ENCODE assay signal across 8 cellular contexts in the genomic region with DNA sequence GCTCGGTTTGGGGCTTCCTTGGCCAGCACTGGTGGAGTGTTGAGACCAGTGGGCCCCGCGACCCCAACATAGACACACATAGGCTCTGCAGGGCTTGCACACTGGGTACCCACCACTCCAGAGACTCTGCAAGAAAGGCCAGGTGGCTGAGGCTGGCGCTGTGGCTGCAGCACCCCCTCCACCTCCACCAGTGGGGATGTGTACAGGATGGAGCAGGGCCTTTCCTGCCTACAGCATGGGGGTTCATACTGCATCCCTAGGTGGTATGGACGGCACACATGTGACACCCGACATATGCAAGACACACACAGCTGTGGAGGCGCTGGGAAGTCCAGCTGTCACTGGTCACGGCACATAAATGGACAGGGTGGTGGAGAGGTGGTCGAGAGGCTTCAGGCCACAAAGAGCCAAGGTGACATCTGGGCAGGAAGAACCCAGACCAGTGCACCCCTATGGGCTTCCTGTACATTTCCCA. TPM values are rescaled to one million over a fixed set of nuclear protein-coding genes. Genes with fewer than 3 reads are reported as not detected.
DNase-seq lines count a peak whose midpoint lies in the region; ATAC-seq and TF ChIP-seq lines count a peak whose summit lies in the region.

No MANE protein-coding gene starts in this region.

- peaks cover under 1% of the 10 kb centered on the region; the same call in 1 of the 2 replicates for H3K36me3 ChIP-seq in BE2C
- H3K36me3 ChIP-seq in OCI-LY3 (replicated peaks; ENCODE audit: low read depth, low read length), result no peaks in the 10 kb centered on the region
- no peaks in the 10 kb centered on the region for H3K36me3 ChIP-seq in neural cell (ENCODE audit: insufficient read depth, low read length)

- no peak for DNase-seq in BE2C
- no peak for DNase-seq in effector memory CD8-positive, alpha-beta T cell
- no peak for DNase-seq in foreskin melanocyte

- ATAC-seq in effector memory CD8-positive, alpha-beta T cell (replicated peaks), result no peak
- ATAC-seq in GM21528 (IDR thresholded peaks at IDR 0.05; ENCODE audit: low FRiP score, unreplicated experiment) (no peak), GM19397 (IDR thresholded peaks at IDR 0.05; ENCODE audit: unreplicated experiment) (no peak), GM19328 (IDR thresholded peaks at IDR 0.05; ENCODE audit: unreplicated experiment) (no peak)

- no peaks in the 10 kb centered on the region for H3K9me3 ChIP-seq in BE2C
- no peaks in the 10 kb centered on the region for H3K9me3 ChIP-seq in OCI-LY3 (ENCODE audit: insufficient read depth, low read length)
- no peaks in the 10 kb centered on the region for H3K9me3 ChIP-seq in neural cell (ENCODE audit: low read length)

- H3K4me1 ChIP-seq in BE2C, result peaks cover 21% of the 10 kb centered on the region
- H3K4me1 ChIP-seq in OCI-LY3 (ENCODE audit: low read length), result peaks cover 35% of the 10 kb centered on the region

- H3K9ac ChIP-seq in OCI-LY3 (ENCODE audit: low read length) (peak overlapping the region; percentile 84), neural cell (ENCODE audit: low read length) (peak overlapping the region; percentile 72)

- H3K27me3 ChIP-seq in BE2C, result no peaks in the 10 kb centered on the region
- H3K27me3 ChIP-seq in OCI-LY3 (ENCODE audit: low read depth, low read length), result no peaks in the 10 kb centered on the region
- H3K27me3 ChIP-seq in neural cell (ENCODE audit: insufficient read depth, low read depth, low read length), result no peaks in the 10 kb centered on the region

- peaks cover 26% of the 10 kb centered on the region for H3K79me2 ChIP-seq in OCI-LY3 (ENCODE audit: low read length)
- H3K79me2 ChIP-seq in neural cell (replicated peaks; ENCODE audit: insufficient read depth, low read length), result peaks cover 6% of the 10 kb centered on the region

- H3K4me3 Mint-ChIP-seq in effector memory CD8-positive, alpha-beta T cell, result peak overlapping the region; percentile 85 to 86

- H3K4me3 ChIP-seq in BE2C (ENCODE audit: low read depth, low read length) (peak overlapping the region; percentile 59), OCI-LY3 (ENCODE audit: low read length) (peak overlapping the region; percentile 85), neural cell (ENCODE audit: low read length) (peak overlapping the region; percentile 81)

- peaks cover 3% of the 10 kb centered on the region for H3F3A ChIP-seq in neural cell (ENCODE audit: insufficient read depth, low read length, poor library complexity, severe bottlenecking)

- H3K9me2 ChIP-seq in neural cell (ENCODE audit: insufficient read depth, low read length), result no peaks in the 10 kb centered on the region

- H3K4me2 ChIP-seq in OCI-LY3 (ENCODE audit: low read length), result peak overlapping the region; percentile 95
- H3K4me2 ChIP-seq in neural cell (ENCODE audit: low read length), result peak overlapping the region; percentile 83

- H3K27me3 Mint-ChIP-seq in effector memory CD8-positive, alpha-beta T cell, result no peaks in the 10 kb centered on the region

- H3K4me1 Mint-ChIP-seq in effector memory CD8-positive, alpha-beta T cell (ENCODE audit: low read depth in 2 of 2), result peaks cover 55 to 56% of the 10 kb centered on the region in 2 donors

- H3K27ac Mint-ChIP-seq in effector memory CD8-positive, alpha-beta T cell, result peak overlapping the region; percentile 72 to 92

- TF ChIP-seq EP300 in neural cell (conservative IDR thresholded peaks at IDR 0.05; ENCODE audit: poor library complexity, severe bottlenecking), result no peak

- no peak for TF ChIP-seq CTCF in BE2C (IDR thresholded peaks at IDR 0.05; ENCODE audit: low read depth, low read length)
- no peak for TF ChIP-seq CTCF in OCI-LY3 (IDR thresholded peaks at IDR 0.05; ENCODE audit: low read depth, low read length)
- no peak for TF ChIP-seq CTCF in neural cell (IDR thresholded peaks at IDR 0.05; ENCODE audit: poor library complexity, severe bottlenecking)

- H3K27ac ChIP-seq in OCI-LY3 (ENCODE audit: low read length) (no peak overlapping the region), neural cell (ENCODE audit: low read length) (no peak overlapping the region)

- no peak for TF ChIP-seq RAD21 in neural cell (conservative IDR thresholded peaks at IDR 0.05)

- H4K20me1 ChIP-seq in OCI-LY3 (ENCODE audit: insufficient read depth, low read length), result peaks cover 9% of the 10 kb centered on the region; the same call in 1 of the 2 replicates
- H4K20me1 ChIP-seq in neural cell (ENCODE audit: insufficient read depth), result no peaks in the 10 kb centered on the region

- no peaks in the 10 kb centered on the region for H3K9me3 Mint-ChIP-seq in effector memory CD8-positive, alpha-beta T cell

- H2AFZ ChIP-seq in OCI-LY3 (ENCODE audit: low read depth, low read length) (no peak overlapping the region), neural cell (ENCODE audit: low read depth, low read length) (no peak overlapping the region)

- H3K36me3 Mint-ChIP-seq in effector memory CD8-positive, alpha-beta T cell (ENCODE audit: insufficient read depth), result peaks cover 39% of the 10 kb centered on the region

TF ChIP-seq in neural cell, 6 proteins besides CTCF, POLR2A, EP300 and RAD21:
- TF ChIP-seq SMC3 (conservative IDR thresholded peaks at IDR 0.05; ENCODE audit: poor library complexity), result no peak
- no peak for TF ChIP-seq MXI1 (conservative IDR thresholded peaks at IDR 0.05; ENCODE audit: poor library complexity, severe bottlenecking)
- no peak for TF ChIP-seq POLR2AphosphoS5 (IDR thresholded peaks at IDR 0.05)
- TF ChIP-seq, protein P1, sequence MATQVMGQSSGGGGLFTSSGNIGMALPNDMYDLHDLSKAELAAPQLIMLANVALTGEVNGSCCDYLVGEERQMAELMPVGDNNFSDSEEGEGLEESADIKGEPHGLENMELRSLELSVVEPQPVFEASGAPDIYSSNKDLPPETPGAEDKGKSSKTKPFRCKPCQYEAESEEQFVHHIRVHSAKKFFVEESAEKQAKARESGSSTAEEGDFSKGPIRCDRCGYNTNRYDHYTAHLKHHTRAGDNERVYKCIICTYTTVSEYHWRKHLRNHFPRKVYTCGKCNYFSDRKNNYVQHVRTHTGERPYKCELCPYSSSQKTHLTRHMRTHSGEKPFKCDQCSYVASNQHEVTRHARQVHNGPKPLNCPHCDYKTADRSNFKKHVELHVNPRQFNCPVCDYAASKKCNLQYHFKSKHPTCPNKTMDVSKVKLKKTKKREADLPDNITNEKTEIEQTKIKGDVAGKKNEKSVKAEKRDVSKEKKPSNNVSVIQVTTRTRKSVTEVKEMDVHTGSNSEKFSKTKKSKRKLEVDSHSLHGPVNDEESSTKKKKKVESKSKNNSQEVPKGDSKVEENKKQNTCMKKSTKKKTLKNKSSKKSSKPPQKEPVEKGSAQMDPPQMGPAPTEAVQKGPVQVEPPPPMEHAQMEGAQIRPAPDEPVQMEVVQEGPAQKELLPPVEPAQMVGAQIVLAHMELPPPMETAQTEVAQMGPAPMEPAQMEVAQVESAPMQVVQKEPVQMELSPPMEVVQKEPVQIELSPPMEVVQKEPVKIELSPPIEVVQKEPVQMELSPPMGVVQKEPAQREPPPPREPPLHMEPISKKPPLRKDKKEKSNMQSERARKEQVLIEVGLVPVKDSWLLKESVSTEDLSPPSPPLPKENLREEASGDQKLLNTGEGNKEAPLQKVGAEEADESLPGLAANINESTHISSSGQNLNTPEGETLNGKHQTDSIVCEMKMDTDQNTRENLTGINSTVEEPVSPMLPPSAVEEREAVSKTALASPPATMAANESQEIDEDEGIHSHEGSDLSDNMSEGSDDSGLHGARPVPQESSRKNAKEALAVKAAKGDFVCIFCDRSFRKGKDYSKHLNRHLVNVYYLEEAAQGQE (IDR thresholded peaks at IDR 0.05; ENCODE audit: borderline replicate concordance), result no peak
- TF ChIP-seq TAF1 (IDR thresholded peaks at IDR 0.05; ENCODE audit: low read depth), result no peak
- TF ChIP-seq EZH2 (IDR thresholded peaks at IDR 0.05; ENCODE audit: borderline replicate concordance, insufficient read depth, low read length, poor library complexity, severe bottlenecking), result no peak

RNA-seq across cellular contexts. Expression of a gene that starts 1.3 kb away (rescaled TPM):
- polyA plus RNA-seq in BE2C (2012; ENCODE audit: insufficient read depth, insufficient read length, low read depth), result 44.6 TPM
- 16.1 and 23.3 TPM in 2 replicates for polyA plus RNA-seq in neural cell
- polyA minus RNA-seq in neural cell, result 9.3 and 10.5 TPM in 2 replicates

RNA-seq across cellular contexts. Expression of a gene that starts 9.4 kb away (rescaled TPM):
- 14.7 TPM for polyA plus RNA-seq in BE2C (2012; ENCODE audit: insufficient read depth, insufficient read length, low read depth)
- 20.3 and 26.6 TPM in 2 replicates for polyA plus RNA-seq in neural cell
- polyA minus RNA-seq in neural cell, result 8.5 and 11.2 TPM in 2 replicates

RNA-seq across cellular contexts. Expression of a gene that starts 11.8 kb away (rescaled TPM):
- 4.5 TPM for polyA plus RNA-seq in BE2C (2012; ENCODE audit: insufficient read depth, insufficient read length, low read depth)
- polyA plus RNA-seq in neural cell, result 6.6 and 16.6 TPM in 2 replicates
- polyA minus RNA-seq in neural cell, result 9.5 and 10.0 TPM in 2 replicates

RNA-seq across cellular contexts. Expression of a gene that starts 17.0 kb away (rescaled TPM):
- polyA plus RNA-seq in BE2C (2012; ENCODE audit: insufficient read depth, insufficient read length, low read depth), result 80.2 TPM
- polyA plus RNA-seq in neural cell, result 120 and 138 TPM in 2 replicates
- polyA minus RNA-seq in neural cell, result 44.2 and 52.8 TPM in 2 replicates

RNA-seq across cellular contexts. Expression of a gene that starts 55.7 kb away (rescaled TPM):
- polyA plus RNA-seq in BE2C (2012; ENCODE audit: insufficient read depth, insufficient read length, low read depth), result 0.43 TPM
- 2.8 and 4.1 TPM in 2 replicates for polyA plus RNA-seq in neural cell
- 0.58 and 1.9 TPM in 2 replicates for polyA minus RNA-seq in neural cell
